In the genomic region with DNA sequence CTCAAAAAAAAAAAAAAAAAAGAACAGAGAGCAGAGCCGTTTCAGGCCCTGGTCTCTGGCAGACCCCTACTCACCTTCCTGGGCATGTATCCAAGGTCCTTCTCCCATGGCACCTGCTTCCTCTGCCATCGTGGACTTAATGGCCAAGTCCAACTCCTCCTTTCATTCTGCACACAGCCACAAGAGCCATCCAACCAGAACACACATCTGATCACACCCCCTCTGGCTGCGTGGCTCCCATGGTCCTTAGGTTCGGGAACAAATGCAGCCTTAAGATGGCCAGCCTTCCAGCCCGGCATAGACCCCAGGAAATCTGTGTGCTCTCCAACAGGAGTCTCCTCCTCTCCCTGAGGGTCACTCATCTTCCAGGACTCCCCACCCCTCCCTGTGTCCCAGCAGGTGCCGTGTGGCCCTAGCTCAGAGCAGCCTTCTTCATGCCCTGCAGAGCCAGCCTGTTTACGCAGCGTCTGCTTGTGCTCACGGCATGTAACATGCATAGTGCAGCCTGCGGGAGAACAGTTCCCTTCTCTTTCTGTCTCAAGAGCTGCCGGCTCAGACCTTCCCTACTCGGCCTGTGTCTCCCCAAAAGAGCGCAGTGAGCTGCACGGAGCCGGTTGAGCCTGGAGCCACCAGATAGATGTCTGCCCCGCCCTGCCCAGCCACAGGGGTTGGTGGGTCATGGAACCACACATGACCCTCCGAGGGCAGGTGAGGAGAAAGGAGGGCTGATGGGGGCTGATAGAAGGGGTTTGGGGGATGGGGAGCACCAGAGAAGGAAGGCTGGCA, we compare ENCODE assay signal across 14 cellular contexts.
"Had no signal": no experiment of that assay in that cellular context is flagged by ENCODE, and none has a peak within 500 bp of the region (broad histone marks: within the 10 kb centered on the region; RNA-seq: fewer than 3 reads in every experiment).

No MANE protein-coding gene starts in this region.

- H3K4me3 ChIP-seq: cardiac muscle cell, esophagus muscularis mucosa, mucosa of descending colon, psoas muscle, transverse colon had no signal

- H3K36me3 ChIP-seq: cardiac muscle cell, esophagus muscularis mucosa, transverse colon had no signal

- H3K27me3 ChIP-seq: transverse colon had no signal

- DNase-seq: activated CD4-positive, alpha-beta T cell treated with anti-CD3 and anti-CD28 coated beads for 48 hours; activated CD8-positive, alpha-beta memory T cell treated with anti-CD3 and anti-CD28 coated beads, Interleukin-2, amount 50 U/mL, for 48 hours; activated CD8-positive, alpha-beta T cell treated with anti-CD3 and anti-CD28 coated beads, Interleukin-2, amount 10 ng/mL, durations not matched to agents 7 days and 5 days; activated naive CD4-positive, alpha-beta T cell treated with anti-CD3 and anti-CD28 coated beads for 36 hours; mucosa of descending colon; naive thymus-derived CD8-positive, alpha-beta T cell; occipital lobe; psoas muscle; stimulated activated CD4-positive, alpha-beta T cell treated with anti-CD3 and anti-CD28 coated beads, Interleukin-2, amount 100 ng/mL, for 24 hours; stimulated activated naive CD4-positive, alpha-beta T cell; substantia nigra; transverse colon had no signal

- H3K27ac ChIP-seq: cardiac muscle cell, esophagus muscularis mucosa, psoas muscle, transverse colon had no signal

- H3K4me1 ChIP-seq: esophagus muscularis mucosa, psoas muscle, transverse colon had no signal

- H3K9me3 ChIP-seq: esophagus muscularis mucosa, mucosa of descending colon, psoas muscle, transverse colon had no signal
